In genomic region chr7:6442114-6442513, GRCh38 we compare ENCODE assay signal across 18 cellular contexts. TPM values are rescaled to one million over a fixed set of nuclear protein-coding genes. Genes with fewer than 3 reads are reported as not detected.
DNase-seq lines count a peak whose midpoint lies in the region; ATAC-seq, FAIRE-seq and TF ChIP-seq lines count a peak whose summit lies in the region.
"Had no signal": no experiment of that assay in that cellular context is flagged by ENCODE, and none has a peak within 500 bp of the region (broad histone marks: within the 10 kb centered on the region; RNA-seq: fewer than 3 reads in every experiment).

No MANE protein-coding gene starts in this region.

- peak overlapping the region; percentile 24 for H3K9ac ChIP-seq in astrocyte (ENCODE audit: low read length)

- peaks cover 76% of the 10 kb centered on the region for H3K79me2 ChIP-seq in astrocyte (ENCODE audit: insufficient read depth, low read length)

- peaks cover 26% of the 10 kb centered on the region for H4K20me1 ChIP-seq in astrocyte (ENCODE audit: insufficient read depth, low read length)

- TF ChIP-seq POLR2A in testis (IDR thresholded peaks at IDR 0.05): no peak

- H3K36me3 ChIP-seq in astrocyte (ENCODE audit: insufficient read depth, low read length): peaks cover 20% of the 10 kb centered on the region
- no peaks in the 10 kb centered on the region for H3K36me3 ChIP-seq in testis (ENCODE audit: low read depth, missing control alignments)

- H2AFZ ChIP-seq in astrocyte (ENCODE audit: low read depth, low read length): no peak overlapping the region

- no peak for ATAC-seq in memory B cell (ENCODE audit: low read depth)
- ATAC-seq in GM21737 (IDR thresholded peaks at IDR 0.05; ENCODE audit: unreplicated experiment): no peak
- no peak for ATAC-seq in HG03159 (IDR thresholded peaks at IDR 0.05; ENCODE audit: unreplicated experiment)

- H3K4me3 Mint-ChIP-seq in activated T-cell treated with anti-CD3 and anti-CD28 coated beads, Interleukin-2, amount 50 U/mL, for 24 hours: no peak overlapping the region
- H3K4me3 Mint-ChIP-seq in astrocyte (ENCODE audit: unreplicated experiment) (peak overlapping the region; percentile 31), memory B cell (no peak overlapping the region)
- H3K4me3 Mint-ChIP-seq: nephron; T-helper 2 cell treated with Interferon-gamma antibody and Interleukin-4, amounts not matched to agents 5 μg/mL and 100 μg/mL, for 36 hours had no signal

- H3K27me3 ChIP-seq in astrocyte (ENCODE audit: insufficient read depth, low read length) (no peaks in the 10 kb centered on the region), testis (no peaks in the 10 kb centered on the region)
- H3K27me3 ChIP-seq: adrenal gland, heart left ventricle had no signal

- H3K4me3 ChIP-seq in astrocyte (ENCODE audit: insufficient read depth, low read depth, low read length) (no peak overlapping the region), testis (peak overlapping the region in 1 of 2 donors; percentile 9)
- H3K4me3 ChIP-seq: adrenal gland, heart left ventricle had no signal

- peaks cover 67% of the 10 kb centered on the region for H3K4me1 Mint-ChIP-seq in activated T-cell treated with anti-CD3 and anti-CD28 coated beads, Interleukin-2, amount 50 U/mL, for 24 hours (ENCODE audit: low read depth)
- H3K4me1 Mint-ChIP-seq in astrocyte (ENCODE audit: low read depth, unreplicated experiment) (peaks cover 32% of the 10 kb centered on the region), memory B cell (peaks cover 33% of the 10 kb centered on the region)

- peak overlapping the region; percentile 9 for H3K27ac Mint-ChIP-seq in activated T-cell treated with anti-CD3 and anti-CD28 coated beads, Interleukin-2, amount 50 U/mL, for 24 hours
- H3K27ac Mint-ChIP-seq in astrocyte (ENCODE audit: unreplicated experiment) (peak overlapping the region; percentile 86), memory B cell (peak overlapping the region; percentile 41)
- H3K27ac Mint-ChIP-seq: nephron; T-helper 2 cell treated with Interferon-gamma antibody and Interleukin-4, amounts not matched to agents 5 μg/mL and 100 μg/mL, for 36 hours had no signal

- peaks cover 31% of the 10 kb centered on the region for H3K4me1 ChIP-seq in astrocyte (ENCODE audit: insufficient read depth, low read length)
- H3K4me1 ChIP-seq in testis: peaks cover 6% of the 10 kb centered on the region

- intact Hi-C loops in testis (cut with DNase I; ENCODE audit: low total_unique reads): no loop called here

- TF ChIP-seq CTCF in astrocyte (IDR thresholded peaks at IDR 0.05; ENCODE audit: insufficient read depth, low read depth, low read length): no peak
- TF ChIP-seq CTCF in testis (IDR thresholded peaks at IDR 0.05): no peak

- peak overlapping the region; percentile 22 for H3K4me2 ChIP-seq in astrocyte (ENCODE audit: low read length)

- no peak for FAIRE-seq in astrocyte (lab: Jason Lieb, UNC)
- FAIRE-seq: HTR-8/SVneo had no signal

- no peak for DNase-seq in activated T-cell treated with anti-CD3 and anti-CD28 coated beads, Interleukin-2, amount 50 U/mL, for 24 hours
- no peak for DNase-seq in activated T-cell treated with anti-CD3 and anti-CD28 coated beads for 4 hours
- DNase-seq in astrocyte (ENCODE audit: low read depth): peak; percentile 67
- no peak for DNase-seq in memory B cell (ENCODE audit: low spot score in 2 of 2)
- DNase-seq in testis: peak; percentile 48
- DNase-seq in OCI-M2 (lab: John Stamatoyannopoulos, UW; ENCODE audit: unreplicated experiment): no peak
- DNase-seq: activated CD8-positive, alpha-beta memory T cell treated with anti-CD3 and anti-CD28 coated beads for 24 hours; adrenal gland; DMS153; NCI-H1105 treated with DMSO at 0.1 percent for 48 hours; NCI-H446 treated with DMSO at 0.1 percent for 48 hours; stimulated activated CD4-positive, alpha-beta T cell treated with anti-CD3 and anti-CD28 coated beads, Interleukin-12 subunit alpha, Interleukin-12 subunit beta, amount 100 ng/mL, for 4 hours had no signal

- H3K27ac ChIP-seq in astrocyte (ENCODE audit: low read depth, low read length) (peak overlapping the region; percentile 95), testis (no peak overlapping the region)
- H3K27ac ChIP-seq: heart left ventricle had no signal

- H3K9me3 Mint-ChIP-seq in activated T-cell treated with anti-CD3 and anti-CD28 coated beads, Interleukin-2, amount 50 U/mL, for 24 hours: no peaks in the 10 kb centered on the region
- H3K9me3 Mint-ChIP-seq in astrocyte (ENCODE audit: unreplicated experiment) (no peaks in the 10 kb centered on the region), memory B cell (no peaks in the 10 kb centered on the region)
- H3K9me3 Mint-ChIP-seq: nephron; T-helper 2 cell treated with Interferon-gamma antibody and Interleukin-4, amounts not matched to agents 5 μg/mL and 100 μg/mL, for 36 hours had no signal

- H3K9me3 ChIP-seq in astrocyte (ENCODE audit: insufficient read depth, low read depth, low read length): no peaks in the 10 kb centered on the region
- H3K9me3 ChIP-seq in testis: no peaks in the 10 kb centered on the region
- H3K9me3 ChIP-seq: adrenal gland, heart left ventricle had no signal

- H3K36me3 Mint-ChIP-seq in activated T-cell treated with anti-CD3 and anti-CD28 coated beads, Interleukin-2, amount 50 U/mL, for 24 hours (ENCODE audit: low read depth): peaks cover 61% of the 10 kb centered on the region
- H3K36me3 Mint-ChIP-seq in astrocyte (ENCODE audit: low read depth, unreplicated experiment) (peaks cover 19% of the 10 kb centered on the region), memory B cell (peaks cover 31% of the 10 kb centered on the region)

- H3K27me3 Mint-ChIP-seq in activated T-cell treated with anti-CD3 and anti-CD28 coated beads, Interleukin-2, amount 50 U/mL, for 24 hours: no peaks in the 10 kb centered on the region
- no peaks in the 10 kb centered on the region for H3K27me3 Mint-ChIP-seq in astrocyte (ENCODE audit: low read depth, unreplicated experiment)
- H3K27me3 Mint-ChIP-seq in memory B cell: no peaks in the 10 kb centered on the region

- WGBS in testis, 2 donors: 52 to 61% methylated on average over 10 of the region's 10 CpGs

RNA-seq across cellular contexts. Expression of gene DAGLB, which starts 5.6 kb away (rescaled TPM):
- total RNA-seq in astrocyte (21.9 and 28.3 TPM in 2 replicates), testis (10 to 100 TPM; 18.9 to 29.6 TPM)
- 14.3 TPM for polyA plus RNA-seq in testis (ENCODE audit: insufficient read depth, low read depth, low replicate concordance)

RNA-seq across cellular contexts. Expression of gene KDELR2, which starts 41.8 kb away (rescaled TPM):
- total RNA-seq in astrocyte (336 and 362 TPM in 2 replicates), testis (100 to 1,000 TPM in 1 of 2 donors, 10 to 100 TPM in 1; 72.2 to 103 TPM)
- 184 TPM for polyA plus RNA-seq in testis (ENCODE audit: insufficient read depth, low read depth, low replicate concordance)

Comparison
In these comparisons a context has a peak if more than half of its experiments do, and no peak if none do; other contexts are left out.
1. DNase-seq: peak in astrocyte (single experiment) and testis (single experiment); none in activated T-cell treated with anti-CD3 and anti-CD28 coated beads, Interleukin-2, amount 50 U/mL, for 24 hours (single experiment), activated T-cell treated with anti-CD3 and anti-CD28 coated beads for 4 hours (single experiment), memory B cell (0 of 2) and OCI-M2 (single experiment).
2. H3K27ac Mint-ChIP-seq: peak in every context shown above with its lines; median percentile 86 in astrocyte; 41 in memory B cell; 9 in activated T-cell treated with anti-CD3 and anti-CD28 coated beads, Interleukin-2, amount 50 U/mL, for 24 hours.